In genomic region chr5:33423018-33423630, GRCh38 we compare ENCODE assay signal across 8 cellular contexts. TPM values are rescaled to one million over a fixed set of nuclear protein-coding genes. Genes with fewer than 3 reads are reported as not detected.
DNase-seq lines count a peak whose midpoint lies in the region; ATAC-seq and TF ChIP-seq lines count a peak whose summit lies in the region.

No MANE protein-coding gene starts in this region.

- H3K4me1 Mint-ChIP-seq in activated CD4-positive, alpha-beta memory T cell treated with anti-CD3 and anti-CD28 coated beads, Interleukin-2, amount 10 ng/mL, durations not matched to agents 7 days and 5 days = no peaks in the 10 kb centered on the region
- H3K4me1 Mint-ChIP-seq in activated CD4-positive, alpha-beta memory T cell treated with anti-CD3 and anti-CD28 coated beads for 36 hours (ENCODE audit: low read depth) = no peaks in the 10 kb centered on the region

- H3K27ac Mint-ChIP-seq in activated CD4-positive, alpha-beta memory T cell treated with anti-CD3 and anti-CD28 coated beads, Interleukin-2, amount 10 ng/mL, durations not matched to agents 7 days and 5 days = no peak overlapping the region
- H3K27ac Mint-ChIP-seq in activated CD4-positive, alpha-beta memory T cell treated with anti-CD3 and anti-CD28 coated beads for 36 hours = no peak overlapping the region

- no TSS peak for BruUV-seq in A673 (replicated peaks; lab: Mats Ljungman, UMichigan)

- CTCF ChIA-PET in A673 (lab: Charles Lee) (no interaction called here), HEK293 (lab: Yijun Ruan, JAX) (interaction anchor here (0.5 to 2.3 kb wide), 24 partner anchors 9 to 1082 kb away, joined by 3 to 10 read pairs (median 3); no protein-coding TSS in a partner anchor)
- CTCF ChIA-PET in activated CD4-positive, alpha-beta memory T cell treated with anti-CD3 and anti-CD28 coated beads, Interleukin-2, amount 10 ng/mL, durations not matched to agents 7 days and 5 days (lab: Charles Lee) = interaction anchor here (1.9 to 2.2 kb wide), 2 partner anchors 13 to 715 kb away, joined by 6 read pairs; no protein-coding TSS in a partner anchor
- CTCF ChIA-PET in activated CD4-positive, alpha-beta memory T cell treated with anti-CD3 and anti-CD28 coated beads for 36 hours (lab: Charles Lee) = interaction anchor here (0.6 to 2.8 kb wide), 4 partner anchors 13 to 743 kb away, joined by 3 to 11 read pairs (median 4); no protein-coding TSS in a partner anchor

- H3K27me3 ChIP-seq in A673 (replicated peaks; ENCODE audit: insufficient read depth, low read depth, low read length, poor library complexity) (peaks cover 21% of the 10 kb centered on the region), foreskin keratinocyte (no peaks in the 10 kb centered on the region), uterus (no peaks in the 10 kb centered on the region)

- H3K9me3 ChIP-seq in A673 (ENCODE audit: low read depth, low read length, poor library complexity, severe bottlenecking) (no peaks in the 10 kb centered on the region), HEK293 (ENCODE audit: control insufficient read depth, insufficient read depth, low read depth, low read length) (no peaks in the 10 kb centered on the region), uterus (no peaks in the 10 kb centered on the region)

- no peaks in the 10 kb centered on the region for H3K36me3 Mint-ChIP-seq in activated CD4-positive, alpha-beta memory T cell treated with anti-CD3 and anti-CD28 coated beads, Interleukin-2, amount 10 ng/mL, durations not matched to agents 7 days and 5 days (ENCODE audit: low read depth)
- no peaks in the 10 kb centered on the region for H3K36me3 Mint-ChIP-seq in activated CD4-positive, alpha-beta memory T cell treated with anti-CD3 and anti-CD28 coated beads for 36 hours

- POLR2A ChIA-PET in A673 (lab: Charles Lee; ENCODE audit: low non-redundant PET) (no interaction called here), HEK293 (lab: Yijun Ruan, JAX) (no interaction called here)
- POLR2A ChIA-PET in activated CD4-positive, alpha-beta memory T cell treated with anti-CD3 and anti-CD28 coated beads, Interleukin-2, amount 10 ng/mL, durations not matched to agents 7 days and 5 days (lab: Charles Lee) = no interaction called here
- POLR2A ChIA-PET in activated CD4-positive, alpha-beta memory T cell treated with anti-CD3 and anti-CD28 coated beads for 36 hours (lab: Charles Lee) = no interaction called here

- H3K4me1 ChIP-seq in A673 (ENCODE audit: insufficient read depth, low read length, poor library complexity, severe bottlenecking) (no peaks in the 10 kb centered on the region), HEK293 (ENCODE audit: control insufficient read depth, insufficient read depth, low read length) (no peaks in the 10 kb centered on the region), foreskin keratinocyte (no peaks in the 10 kb centered on the region), uterus (no peaks in the 10 kb centered on the region)

- ATAC-seq in foreskin keratinocyte = peak; percentile 27
- ATAC-seq in HG03571 (IDR thresholded peaks at IDR 0.05; ENCODE audit: unreplicated experiment) = no peak

- intact Hi-C loops in A673 (cut with micrococcal nuclease; ENCODE audit: unreplicated experiment) = loop anchor here (5.0 to 10.0 kb wide), 2 partner anchors 716 to 798 kb away; no protein-coding TSS in a partner anchor
- intact Hi-C loops in uterus (cut with DNase I; ENCODE audit: low total_unique reads) = no loop called here
- intact Hi-C loops in activated CD4-positive, alpha-beta memory T cell treated with anti-CD3 and anti-CD28 coated beads for 36 hours (cut with micrococcal nuclease) = loop anchor here (5.0 kb wide), 1 partner anchor 716 kb away; no protein-coding TSS in a partner anchor

- H3K4me3 ChIP-seq in A673 (ENCODE audit: low read depth, low read length, poor library complexity, severe bottlenecking) = no peak overlapping the region
- no peak overlapping the region for H3K4me3 ChIP-seq in HEK293 (ENCODE audit: low read depth, low read length)
- H3K4me3 ChIP-seq in uterus = no peak overlapping the region

- H3K36me3 ChIP-seq in A673 (ENCODE audit: insufficient read depth, low read length, poor library complexity, severe bottlenecking) (no peaks in the 10 kb centered on the region), HEK293 (ENCODE audit: control insufficient read depth in 2 of 2, insufficient read depth in 1 of 2, low read length in 2 of 2) (no peaks in the 10 kb centered on the region), uterus (no peaks in the 10 kb centered on the region)

- no peak overlapping the region for H3K4me3 Mint-ChIP-seq in activated CD4-positive, alpha-beta memory T cell treated with anti-CD3 and anti-CD28 coated beads, Interleukin-2, amount 10 ng/mL, durations not matched to agents 7 days and 5 days
- H3K4me3 Mint-ChIP-seq in activated CD4-positive, alpha-beta memory T cell treated with anti-CD3 and anti-CD28 coated beads for 36 hours = no peak overlapping the region

- H3K27ac ChIP-seq in A673 (ENCODE audit: low read depth, low read length, poor library complexity, severe bottlenecking) (no peak overlapping the region), HEK293 (ENCODE audit: extremely low read depth, low read depth, low read length) (no peak overlapping the region), foreskin keratinocyte (no peak overlapping the region), uterus (no peak overlapping the region)

- H3K9me3 Mint-ChIP-seq in activated CD4-positive, alpha-beta memory T cell treated with anti-CD3 and anti-CD28 coated beads, Interleukin-2, amount 10 ng/mL, durations not matched to agents 7 days and 5 days = no peaks in the 10 kb centered on the region
- no peaks in the 10 kb centered on the region for H3K9me3 Mint-ChIP-seq in activated CD4-positive, alpha-beta memory T cell treated with anti-CD3 and anti-CD28 coated beads for 36 hours

- DNase-seq in A673 (ENCODE audit: low spot score) (peak; percentile 48), RPMI7951 (ENCODE audit: low read depth) (peak; percentile 36), foreskin keratinocyte (no peak), uterus (no peak)
- DNase-seq in activated CD4-positive, alpha-beta memory T cell treated with anti-CD3 and anti-CD28 coated beads, Interleukin-2, amount 10 ng/mL, durations not matched to agents 7 days and 5 days = no peak
- no peak for DNase-seq in activated CD4-positive, alpha-beta memory T cell treated with anti-CD3 and anti-CD28 coated beads for 36 hours

- peak; percentile 62 for TF ChIP-seq CTCF in A673 (conservative IDR thresholded peaks at IDR 0.05; ENCODE audit: low read depth, low read length)
- TF ChIP-seq CTCF in HEK293 (tag by site-specific recombination; IDR thresholded peaks at IDR 0.05) = no peak
- peak; percentile 68 for TF ChIP-seq CTCF in foreskin keratinocyte (conservative IDR thresholded peaks at IDR 0.05)
- peak; percentile 30 to 54 (median 42) for TF ChIP-seq CTCF in uterus (IDR thresholded peaks at IDR 0.05)

- no peak for TF ChIP-seq POLR2A in uterus (IDR thresholded peaks at IDR 0.05)

- peaks cover 13% of the 10 kb centered on the region for H3K27me3 Mint-ChIP-seq in activated CD4-positive, alpha-beta memory T cell treated with anti-CD3 and anti-CD28 coated beads, Interleukin-2, amount 10 ng/mL, durations not matched to agents 7 days and 5 days
- H3K27me3 Mint-ChIP-seq in activated CD4-positive, alpha-beta memory T cell treated with anti-CD3 and anti-CD28 coated beads for 36 hours = peaks cover 6% of the 10 kb centered on the region

TF ChIP-seq in HEK293, 187 proteins besides CTCF, POLR2A, EP300 and RAD21 (continues in another document):
- TF ChIP-seq EGR2 (tag by site-specific recombination; IDR thresholded peaks at IDR 0.05; ENCODE audit: low read depth) = no peak
- no peak for TF ChIP-seq YY1 (tag by site-specific recombination; IDR thresholded peaks at IDR 0.05)
- no peak for TF ChIP-seq OVOL3 (tag by site-specific recombination; IDR thresholded peaks at IDR 0.05)
- TF ChIP-seq ZNF362 (tag by site-specific recombination; IDR thresholded peaks at IDR 0.05) = 0 out of 2 replicates have a peak, but pooled peaks have one; percentile 33
- TF ChIP-seq ZNF610 (tag by site-specific recombination; IDR thresholded peaks at IDR 0.05; ENCODE audit: borderline replicate concordance) = no peak
- TF ChIP-seq, protein P1, sequence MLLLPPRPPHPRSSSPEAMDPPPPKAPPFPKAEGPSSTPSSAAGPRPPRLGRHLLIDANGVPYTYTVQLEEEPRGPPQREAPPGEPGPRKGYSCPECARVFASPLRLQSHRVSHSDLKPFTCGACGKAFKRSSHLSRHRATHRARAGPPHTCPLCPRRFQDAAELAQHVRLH (tag by site-specific recombination; IDR thresholded peaks at IDR 0.05) = no peak
- no peak for TF ChIP-seq GLIS1 (tag by site-specific recombination; IDR thresholded peaks at IDR 0.05)
- no peak for TF ChIP-seq ZBTB20 (tag by site-specific recombination; IDR thresholded peaks at IDR 0.05)
- peak; percentile 84 for TF ChIP-seq ZNF654 (tag by site-specific recombination; IDR thresholded peaks at IDR 0.05; ENCODE audit: low read depth)
- TF ChIP-seq ZBTB21 (tag by site-specific recombination; IDR thresholded peaks at IDR 0.05) = no peak

RNA-seq across cellular contexts. Expression of gene TARS1, which starts 17.6 kb away (rescaled TPM):
- 324 and 333 TPM in 2 replicates for total RNA-seq in A673 (2021)
- 172 and 195 TPM in 2 replicates for total RNA-seq in RPMI7951 (2014; rRNA removed; shearing (Covaris generic))
- total RNA-seq in foreskin keratinocyte = 257 and 292 TPM in 2 replicates
- 186 and 202 TPM in 2 replicates for polyA plus RNA-seq in foreskin keratinocyte
- total RNA-seq in uterus = 100 to 1,000 TPM in 2 of 4 donors, 10 to 100 TPM in 2; 45.0 to 218 (median 93.4) TPM
- total RNA-seq in activated CD4-positive, alpha-beta memory T cell treated with anti-CD3 and anti-CD28 coated beads, Interleukin-2, amount 10 ng/mL, durations not matched to agents 7 days and 5 days = 100 to 1,000 TPM; 195 to 201 TPM
- 100 to 1,000 TPM; 240 to 248 TPM for total RNA-seq in activated CD4-positive, alpha-beta memory T cell treated with anti-CD3 and anti-CD28 coated beads for 36 hours

Comparison
In these comparisons a context has a peak if more than half of its experiments do, and no peak if none do; other contexts are left out.
1. DNase-seq: peak in A673 (single experiment) and RPMI7951 (single experiment); none in foreskin keratinocyte (0 of 2), uterus (0 of 2), activated CD4-positive, alpha-beta memory T cell treated with anti-CD3 and anti-CD28 coated beads, Interleukin-2, amount 10 ng/mL, durations not matched to agents 7 days and 5 days (single experiment) and activated CD4-positive, alpha-beta memory T cell treated with anti-CD3 and anti-CD28 coated beads for 36 hours (single experiment).